9 cellular contexts compared by ENCODE assay signal in genomic region chr17:42107597-42108576, GRCh38. TPM values are rescaled to one million over a fixed set of nuclear protein-coding genes. Genes with fewer than 3 reads are reported as not detected.
DNase-seq lines count a peak whose midpoint lies in the region; ATAC-seq, FAIRE-seq and TF ChIP-seq lines count a peak whose summit lies in the region.
"Had no signal": no experiment of that assay in that cellular context is flagged by ENCODE, and none has a peak within 500 bp of the region (broad histone marks: within the 10 kb centered on the region; RNA-seq: fewer than 3 reads in every experiment).

No MANE protein-coding gene starts in this region.

- peaks cover 48% of the 10 kb centered on the region for H3K36me3 Mint-ChIP-seq in activated CD4-positive, alpha-beta T cell treated with anti-CD3 and anti-CD28 coated beads, Interleukin-2, amount 10 ng/mL, durations not matched to agents 24 days and 14 days (ENCODE audit: low read depth)

- ATAC-seq in HG02884 (IDR thresholded peaks at IDR 0.05; ENCODE audit: unreplicated experiment): peak; percentile 60
- no peak for ATAC-seq in HG03095 (IDR thresholded peaks at IDR 0.05; ENCODE audit: unreplicated experiment)

- DNase-seq in GM12891 (ENCODE audit: insufficient read length, low spot score): peak; percentile 99
- DNase-seq in NCI-H2196 (lab: John Stamatoyannopoulos, UW; ENCODE audit: unreplicated experiment): peak; percentile 83
- peak; percentile 98 for DNase-seq in activated CD4-positive, alpha-beta T cell treated with anti-CD3 and anti-CD28 coated beads, Interleukin-2, amount 10 ng/mL, durations not matched to agents 24 days and 14 days
- DNase-seq in colonic mucosa: peak; percentile 94
- peak; percentile 82 to 92 for DNase-seq in stimulated activated CD8-positive, alpha-beta memory T cell treated with anti-CD3 and anti-CD28 coated beads, Interleukin-2, amount 100 ng/mL, for 1 hour (ENCODE audit: low read depth in 2 of 2)

- TF ChIP-seq POLR2A in GM12891 (IDR thresholded peaks at IDR 0.05; ENCODE audit: low read depth, low read length): no peak

- peaks cover 37% of the 10 kb centered on the region for H3K4me1 Mint-ChIP-seq in activated CD4-positive, alpha-beta T cell treated with anti-CD3 and anti-CD28 coated beads, Interleukin-2, amount 10 ng/mL, durations not matched to agents 24 days and 14 days

- H3K27me3 Mint-ChIP-seq in activated CD4-positive, alpha-beta T cell treated with anti-CD3 and anti-CD28 coated beads, Interleukin-2, amount 10 ng/mL, durations not matched to agents 24 days and 14 days: no peaks in the 10 kb centered on the region

- TF ChIP-seq CTCF in colonic mucosa (IDR thresholded peaks at IDR 0.05): no peak

- H3K9me3 ChIP-seq in colonic mucosa: no peaks in the 10 kb centered on the region
- H3K9me3 ChIP-seq in mesodermal cell (ENCODE audit: control insufficient read depth, low read length): no peaks in the 10 kb centered on the region
- H3K9me3 ChIP-seq: ascending aorta had no signal

- H3K36me3 ChIP-seq in colonic mucosa (no peaks in the 10 kb centered on the region), mesodermal cell (ENCODE audit: control insufficient read depth, insufficient read depth, low read length) (no peaks in the 10 kb centered on the region)

- H3K27ac Mint-ChIP-seq in activated CD4-positive, alpha-beta T cell treated with anti-CD3 and anti-CD28 coated beads, Interleukin-2, amount 10 ng/mL, durations not matched to agents 24 days and 14 days: peak overlapping the region; percentile 58

- H3K27ac ChIP-seq in colonic mucosa (no peak overlapping the region), mesodermal cell (ENCODE audit: low read depth, low read length, severe bottlenecking) (no peak overlapping the region)
- H3K27ac ChIP-seq: ascending aorta had no signal

- H3K4me1 ChIP-seq in colonic mucosa (peaks cover 12% of the 10 kb centered on the region), mesodermal cell (ENCODE audit: control insufficient read depth, insufficient read depth, low read length, poor library complexity, severe bottlenecking) (no peaks in the 10 kb centered on the region)

- no peaks in the 10 kb centered on the region for H3K27me3 ChIP-seq in colonic mucosa
- H3K27me3 ChIP-seq: ascending aorta had no signal

- peak overlapping the region; percentile 67 for H3K4me3 Mint-ChIP-seq in activated CD4-positive, alpha-beta T cell treated with anti-CD3 and anti-CD28 coated beads, Interleukin-2, amount 10 ng/mL, durations not matched to agents 24 days and 14 days

- WGBS in mesodermal cell (ENCODE audit: insufficient coverage in 2 of 2), 2 experiments: 33 to 45% methylated on average over 37 to 47 of the region's 51 CpGs

- peak; percentile 99 for FAIRE-seq in GM12891 (lab: Jason Lieb, UNC)

- H3K9ac ChIP-seq in colonic mucosa (ENCODE audit: low read depth in 2 of 2, low read length in 2 of 2): no peak overlapping the region

- intact Hi-C loops in activated CD4-positive, alpha-beta T cell treated with anti-CD3 and anti-CD28 coated beads, Interleukin-2, amount 10 ng/mL, durations not matched to agents 24 days and 14 days (cut with micrococcal nuclease): no loop called here
- intact Hi-C loops in colonic mucosa (cut with DNase I): no loop called here

- H3K4me3 ChIP-seq in colonic mucosa (peak overlapping the region; percentile 22), mesodermal cell (ENCODE audit: extremely low read depth, insufficient read depth, low read length, poor library complexity, severe bottlenecking) (peak overlapping the region; percentile 27)
- H3K4me3 ChIP-seq: ascending aorta had no signal

- H3K9me3 Mint-ChIP-seq in activated CD4-positive, alpha-beta T cell treated with anti-CD3 and anti-CD28 coated beads, Interleukin-2, amount 10 ng/mL, durations not matched to agents 24 days and 14 days: no peaks in the 10 kb centered on the region

TF ChIP-seq in GM12891, 5 proteins besides CTCF, POLR2A, EP300 and RAD21:
- TF ChIP-seq POLR2AphosphoS5 (IDR thresholded peaks at IDR 0.05; ENCODE audit: low read depth, low read length): no peak
- no peak for TF ChIP-seq PAX5 (IDR thresholded peaks at IDR 0.05; ENCODE audit: insufficient read depth, low read length, severe bottlenecking)
- no peak for TF ChIP-seq SPI1 (IDR thresholded peaks at IDR 0.05; ENCODE audit: low read depth, low read length)
- TF ChIP-seq TAF1 (IDR thresholded peaks at IDR 0.05; ENCODE audit: low read depth, low read length): no peak
- TF ChIP-seq POU2F2 (IDR thresholded peaks at IDR 0.05; ENCODE audit: low read depth, low read length): no peak

RNA-seq across cellular contexts. Expression of gene DHX58, which starts 4.6 kb away (rescaled TPM):
- polyA plus RNA-seq in GM12891 (2012; ENCODE audit: low read depth, missing spikeins): 21.0 TPM
- total RNA-seq in activated CD4-positive, alpha-beta T cell treated with anti-CD3 and anti-CD28 coated beads, Interleukin-2, amount 10 ng/mL, durations not matched to agents 24 days and 14 days: 22.9 and 25.8 TPM in 2 replicates
- total RNA-seq in colonic mucosa: 10 to 100 TPM; 10.6 to 11.3 TPM
- 0.33 TPM for polyA plus RNA-seq in mesodermal cell (2013, experiment 1 of 2)
- not detected for polyA plus RNA-seq in mesodermal cell (2013, experiment 2 of 2)

RNA-seq across cellular contexts. Expression of gene ZNF385C, which starts 9.6 kb away (rescaled TPM):
- polyA plus RNA-seq in GM12891 (2012; ENCODE audit: low read depth, missing spikeins): 1.1 TPM
- total RNA-seq in activated CD4-positive, alpha-beta T cell treated with anti-CD3 and anti-CD28 coated beads, Interleukin-2, amount 10 ng/mL, durations not matched to agents 24 days and 14 days: 0.16 TPM in 1 of 2 replicates, not detected in the other
- total RNA-seq in colonic mucosa: under 1 TPM; 0.20 to 0.32 TPM
- polyA plus RNA-seq in mesodermal cell (2013, experiment 1 of 2): 2.0 TPM
- 1.7 TPM for polyA plus RNA-seq in mesodermal cell (2013, experiment 2 of 2)
- total RNA-seq: ascending aorta had no signal

RNA-seq across cellular contexts. Expression of gene KAT2A, which starts 13.3 kb away (rescaled TPM):
- 25.3 TPM for polyA plus RNA-seq in GM12891 (2012; ENCODE audit: low read depth, missing spikeins)
- total RNA-seq in activated CD4-positive, alpha-beta T cell treated with anti-CD3 and anti-CD28 coated beads, Interleukin-2, amount 10 ng/mL, durations not matched to agents 24 days and 14 days: 76.6 and 77.4 TPM in 2 replicates
- 10 to 100 TPM; 16.9 to 59.8 TPM for total RNA-seq in colonic mucosa
- polyA plus RNA-seq in mesodermal cell (2013, experiment 1 of 2): 30.2 TPM
- polyA plus RNA-seq in mesodermal cell (2013, experiment 2 of 2): 23.6 TPM

RNA-seq across cellular contexts. Expression of gene HSPB9, which starts 14.7 kb away (rescaled TPM):
- 0.14 TPM for polyA plus RNA-seq in GM12891 (2012; ENCODE audit: low read depth, missing spikeins)
- total RNA-seq in activated CD4-positive, alpha-beta T cell treated with anti-CD3 and anti-CD28 coated beads, Interleukin-2, amount 10 ng/mL, durations not matched to agents 24 days and 14 days: not detected in 2 replicates
- total RNA-seq in colonic mucosa: not detected
- 0.15 TPM for polyA plus RNA-seq in mesodermal cell (2013, experiment 1 of 2)
- polyA plus RNA-seq in mesodermal cell (2013, experiment 2 of 2): not detected
- total RNA-seq: ascending aorta had no signal

RNA-seq across cellular contexts. Expression of gene RAB5C, which starts 46.9 kb away (rescaled TPM):
- polyA plus RNA-seq in GM12891 (2012; ENCODE audit: low read depth, missing spikeins): 58.1 TPM
- total RNA-seq in activated CD4-positive, alpha-beta T cell treated with anti-CD3 and anti-CD28 coated beads, Interleukin-2, amount 10 ng/mL, durations not matched to agents 24 days and 14 days: 55.8 and 64.6 TPM in 2 replicates
- total RNA-seq in colonic mucosa: 100 to 1,000 TPM; 148 to 171 TPM
- 137 TPM for polyA plus RNA-seq in mesodermal cell (2013, experiment 1 of 2)
- polyA plus RNA-seq in mesodermal cell (2013, experiment 2 of 2): 122 TPM
